In the genomic region with DNA sequence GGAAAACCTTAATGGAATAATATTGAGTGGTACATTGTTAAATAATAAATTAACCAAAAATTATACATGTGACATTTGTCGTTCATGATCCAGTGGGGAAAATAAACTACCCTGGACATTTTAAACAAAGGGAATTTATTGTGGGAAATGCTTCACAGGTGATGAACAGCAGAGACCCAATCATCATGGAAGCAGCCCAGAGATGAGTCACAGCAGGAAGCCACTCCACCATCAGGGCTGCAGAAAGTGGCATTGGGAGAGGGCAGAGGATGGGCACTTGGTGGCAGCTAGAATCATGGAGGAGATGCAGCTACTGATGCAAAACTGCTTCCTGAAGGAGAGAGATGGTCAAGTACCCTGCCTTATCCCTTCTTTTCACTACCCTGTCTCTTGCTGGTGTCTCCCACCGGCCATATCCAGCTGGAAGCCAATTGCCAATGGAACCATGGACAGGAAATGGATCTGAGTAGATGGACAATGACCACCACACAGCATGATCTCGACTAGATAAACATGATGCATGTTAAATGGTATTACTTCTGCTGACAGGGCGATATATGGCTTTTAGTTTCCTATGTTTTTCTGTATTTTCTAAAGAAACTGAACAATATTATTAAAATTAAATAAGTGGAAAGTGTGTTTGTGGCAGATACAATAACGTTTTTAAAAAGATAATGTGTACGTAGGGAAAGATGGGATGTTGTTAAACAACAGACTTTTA, we compare ENCODE assay signal across 20 cellular contexts.
A peak's percentile ranks its signal among the peaks of the same experiment; 100 is the strongest.
DNase-seq lines count a peak whose midpoint lies in the region; ATAC-seq and TF ChIP-seq lines count a peak whose summit lies in the region.
"Had no signal": no experiment of that assay in that cellular context is flagged by ENCODE, and none has a peak within 500 bp of the region (broad histone marks: within the 10 kb centered on the region; RNA-seq: fewer than 3 reads in every experiment).

No MANE protein-coding gene starts in this region.

- H3K4me1 ChIP-seq in mammary epithelial cell (ENCODE audit: insufficient read depth, low read length) (peaks cover 2% of the 10 kb centered on the region), right cardiac atrium (ENCODE audit: control insufficient read depth, insufficient read depth, low read length) (peaks cover 6% of the 10 kb centered on the region)
- H3K4me1 ChIP-seq: neural progenitor cell, psoas muscle, SJSA1, vagina had no signal

- no peaks in the 10 kb centered on the region for H3K4me1 Mint-ChIP-seq in MCF 10A (ENCODE audit: insufficient read depth, unreplicated experiment)
- H3K4me1 Mint-ChIP-seq: activated naive CD4-positive, alpha-beta T cell treated with anti-CD3 and anti-CD28 coated beads, Interleukin-2, amount 10 ng/mL, durations not matched to agents 7 days and 5 days had no signal

- no peak overlapping the region for H3K4me3 ChIP-seq in mammary epithelial cell (replicated peaks in 1 of 3; ENCODE audit: insufficient read depth in 1 of 3, low read depth in 2 of 3, low read length in 3 of 3)
- H3K4me3 ChIP-seq in astrocyte of the spinal cord (ENCODE audit: low read depth, low read length), result no peak overlapping the region
- no peak overlapping the region for H3K4me3 ChIP-seq in right cardiac atrium (ENCODE audit: low read length)
- H3K4me3 ChIP-seq: neural progenitor cell, psoas muscle, SJSA1, vagina had no signal

- H3K36me3 ChIP-seq in mammary epithelial cell (ENCODE audit: insufficient read depth, low read length), result no peaks in the 10 kb centered on the region
- H3K36me3 ChIP-seq: neural progenitor cell, SJSA1, vagina had no signal

- H3K27me3 ChIP-seq in mammary epithelial cell (ENCODE audit: insufficient read depth, low read length), result no peaks in the 10 kb centered on the region
- H3K27me3 ChIP-seq in right cardiac atrium (ENCODE audit: control insufficient read depth, insufficient read depth), result no peaks in the 10 kb centered on the region
- H3K27me3 ChIP-seq: neural progenitor cell, SJSA1, vagina had no signal

- dilution Hi-C loops in mammary epithelial cell (cut with HindIII; ENCODE audit: low sequenced_read_pairs), result loop anchor here (5.0 kb wide), 2 partner anchors 41 to 84 kb away; no protein-coding TSS in a partner anchor

- intact Hi-C loops in mammary epithelial cell (cut with micrococcal nuclease), result no loop called here
- intact Hi-C loops in MCF 10A (cut with micrococcal nuclease), result no loop called here
- intact Hi-C loops in right cardiac atrium (cut with DNase I), result no loop called here

- H3K9me3 Mint-ChIP-seq in MCF 10A (ENCODE audit: unreplicated experiment), result no peaks in the 10 kb centered on the region
- H3K9me3 Mint-ChIP-seq: activated CD8-positive, alpha-beta T cell treated with anti-CD3 and anti-CD28 coated beads for 36 hours; activated naive CD4-positive, alpha-beta T cell treated with anti-CD3 and anti-CD28 coated beads, Interleukin-2, amount 10 ng/mL, durations not matched to agents 7 days and 5 days; activated T-cell treated with anti-CD3 and anti-CD28 coated beads, Interleukin-2, amount 50 U/mL, for 24 hours; neural progenitor cell had no signal

- no peaks in the 10 kb centered on the region for H3K79me2 ChIP-seq in mammary epithelial cell (ENCODE audit: insufficient read depth, low read length)

- in situ Hi-C loops in mammary epithelial cell (cut with MboI; ENCODE audit: low sequenced_read_pairs in 2 of 2) (no loop called here), astrocyte of the spinal cord (cut with HindIII; ENCODE audit: low sequenced_read_pairs) (no loop called here)

- BruUV-seq in mammary epithelial cell (replicated peaks; lab: Mats Ljungman, UMichigan) (no TSS peak), MCF 10A (replicated peaks; lab: Mats Ljungman, UMichigan) (no TSS peak)

- H3K9ac ChIP-seq in mammary epithelial cell (ENCODE audit: insufficient read depth, low read length), result no peak overlapping the region
- H3K9ac ChIP-seq: neural progenitor cell had no signal

- CTCF ChIA-PET in mammary epithelial cell (lab: Charles Lee; ENCODE audit: low non-redundant PET), result no interaction called here
- CTCF ChIA-PET in MCF 10A (lab: Yijun Ruan, JAX), result interaction anchor here (0.8 to 1.5 kb wide), 2 partner anchors 30 to 166 kb away, joined by 4 to 5 read pairs; no protein-coding TSS in a partner anchor

- H3K27ac ChIP-seq in mammary epithelial cell (ENCODE audit: insufficient read depth, low read depth, low read length) (no peak overlapping the region), right cardiac atrium (ENCODE audit: low read length) (no peak overlapping the region)
- H3K27ac ChIP-seq: neural progenitor cell, psoas muscle, SJSA1, vagina had no signal

- H3K4me2 ChIP-seq in mammary epithelial cell (ENCODE audit: insufficient read depth, low read depth, low read length), result no peak overlapping the region
- H3K4me2 ChIP-seq: neural progenitor cell had no signal

- no peak for ATAC-seq in right cardiac atrium
- ATAC-seq in HG03139 (IDR thresholded peaks at IDR 0.05; ENCODE audit: unreplicated experiment), result no peak

- TF ChIP-seq CTCF in mammary epithelial cell (conservative IDR thresholded peaks at IDR 0.05 in 1 of 2, IDR thresholded peaks at IDR 0.05 in 1 of 2; ENCODE audit: extremely low read depth in 1 of 2, insufficient read depth in 1 of 2, low read depth in 1 of 2, low read length in 2 of 2) (no peak), MCF 10A (IDR thresholded peaks at IDR 0.05; ENCODE audit: unreplicated experiment) (no peak), astrocyte of the spinal cord (IDR thresholded peaks at IDR 0.05; ENCODE audit: low read depth, low read length) (no peak)

- no peaks in the 10 kb centered on the region for H3K36me3 Mint-ChIP-seq in MCF 10A (ENCODE audit: insufficient read depth, unreplicated experiment)
- H3K36me3 Mint-ChIP-seq: activated naive CD4-positive, alpha-beta T cell treated with anti-CD3 and anti-CD28 coated beads, Interleukin-2, amount 10 ng/mL, durations not matched to agents 7 days and 5 days; neural progenitor cell had no signal

- no peaks in the 10 kb centered on the region for H4K20me1 ChIP-seq in mammary epithelial cell (ENCODE audit: insufficient read depth, low read length)

- no peak overlapping the region for H3K27ac Mint-ChIP-seq in MCF 10A (ENCODE audit: low read depth, unreplicated experiment)
- H3K27ac Mint-ChIP-seq: activated CD8-positive, alpha-beta T cell treated with anti-CD3 and anti-CD28 coated beads for 36 hours; activated naive CD4-positive, alpha-beta T cell treated with anti-CD3 and anti-CD28 coated beads, Interleukin-2, amount 10 ng/mL, durations not matched to agents 7 days and 5 days; activated T-cell treated with anti-CD3 and anti-CD28 coated beads, Interleukin-2, amount 50 U/mL, for 24 hours; neural progenitor cell had no signal

- H3K4me3 Mint-ChIP-seq in MCF 10A (ENCODE audit: unreplicated experiment), result no peak overlapping the region
- H3K4me3 Mint-ChIP-seq: activated CD8-positive, alpha-beta T cell treated with anti-CD3 and anti-CD28 coated beads for 36 hours; activated naive CD4-positive, alpha-beta T cell treated with anti-CD3 and anti-CD28 coated beads, Interleukin-2, amount 10 ng/mL, durations not matched to agents 7 days and 5 days; activated T-cell treated with anti-CD3 and anti-CD28 coated beads, Interleukin-2, amount 50 U/mL, for 24 hours; neural progenitor cell had no signal

- POLR2A ChIA-PET in MCF 10A (lab: Yijun Ruan, JAX), result no interaction called here

- H2AFZ ChIP-seq in mammary epithelial cell (ENCODE audit: low read depth, low read length), result no peak overlapping the region
- H2AFZ ChIP-seq: neural progenitor cell had no signal

- peaks cover 15% of the 10 kb centered on the region for H3K27me3 Mint-ChIP-seq in MCF 10A (ENCODE audit: insufficient read depth, unreplicated experiment)
- H3K27me3 Mint-ChIP-seq: activated naive CD4-positive, alpha-beta T cell treated with anti-CD3 and anti-CD28 coated beads, Interleukin-2, amount 10 ng/mL, durations not matched to agents 7 days and 5 days had no signal

- peak; percentile 7 for DNase-seq in mammary epithelial cell
- no peak for DNase-seq in MCF 10A (ENCODE audit: unreplicated experiment)
- peak; percentile 57 for DNase-seq in M059J (ENCODE audit: low read depth)
- DNase-seq in astrocyte of the spinal cord (ENCODE audit: low read depth, low spot score), result peak; percentile 1
- peak; percentile 37 for DNase-seq in renal cortical epithelial cell (ENCODE audit: low read depth)
- DNase-seq in NCI-H1694 (lab: John Stamatoyannopoulos, UW), result no peak
- no peak for DNase-seq in right cardiac atrium
- DNase-seq: aorta; cerebellar nuclear complex; DMS 273 treated with DMSO at 0.1 percent for 48 hours; effector CD8-positive, alpha-beta T cell; T1000 had no signal

- no peaks in the 10 kb centered on the region for H3K9me3 ChIP-seq in mammary epithelial cell (replicated peaks; ENCODE audit: insufficient read depth, low read length)
- no peaks in the 10 kb centered on the region for H3K9me3 ChIP-seq in right cardiac atrium (ENCODE audit: control insufficient read depth, low read length)
- H3K9me3 ChIP-seq: psoas muscle, SJSA1, vagina had no signal

- WGBS in mammary epithelial cell (ENCODE audit: low coverage, missing lambda C conversion rate), result 47% methylated on average over 5 of the region's 6 CpGs
- WGBS in right cardiac atrium, result 48% methylated on average over 6 of the region's 6 CpGs

Comparison
In these comparisons a context has a peak if more than half of its experiments do, and no peak if none do; other contexts are left out.
1. DNase-seq: peak in mammary epithelial cell (single experiment), M059J (single experiment), astrocyte of the spinal cord (single experiment) and renal cortical epithelial cell (single experiment); none in MCF 10A (single experiment), NCI-H1694 (single experiment) and right cardiac atrium (0 of 3).